Comparison of ENCODE assay signal across 10 cellular contexts in the genomic region with DNA sequence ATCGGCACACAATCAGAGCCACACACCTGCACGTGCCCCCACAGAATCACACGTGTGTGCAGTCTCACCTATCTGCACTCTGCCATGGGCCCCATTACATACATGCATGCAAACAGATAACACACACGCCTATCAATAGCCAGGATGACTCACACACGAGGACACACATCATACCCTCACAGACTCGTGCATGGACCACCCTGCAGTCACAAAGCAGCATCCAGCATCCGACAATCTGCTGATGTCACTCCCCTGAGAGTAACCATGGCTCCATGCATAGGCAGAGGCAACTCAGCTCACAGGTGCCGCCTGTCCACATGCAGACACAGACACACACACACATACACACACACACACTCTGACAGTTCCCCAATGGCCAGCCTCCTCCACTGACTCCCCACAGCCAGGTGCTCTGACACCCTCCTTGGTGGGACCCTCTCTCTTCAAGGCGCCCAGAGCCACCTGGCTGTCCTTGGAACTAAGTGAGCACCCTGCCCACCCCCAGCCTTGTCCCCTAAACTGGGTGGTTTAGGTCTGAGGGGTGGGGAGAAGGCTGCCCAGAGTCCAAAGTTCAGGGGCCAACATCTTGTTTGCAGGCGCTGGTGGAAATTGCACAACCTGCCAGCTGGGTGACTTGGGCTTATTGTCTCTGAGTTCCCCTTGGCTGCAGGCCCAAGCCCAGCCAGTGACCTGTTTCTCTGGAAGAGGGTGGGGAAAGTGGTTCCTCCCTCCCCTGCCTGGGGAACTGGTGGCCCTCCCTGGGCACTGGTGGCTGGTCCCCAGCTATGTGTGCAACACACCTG. TPM values are rescaled to one million over a fixed set of nuclear protein-coding genes. Genes with fewer than 3 reads are reported as not detected.
DNase-seq lines count a peak whose midpoint lies in the region; ATAC-seq, FAIRE-seq and TF ChIP-seq lines count a peak whose summit lies in the region.
"Had no signal": no experiment of that assay in that cellular context is flagged by ENCODE, and none has a peak within 500 bp of the region (broad histone marks: within the 10 kb centered on the region; RNA-seq: fewer than 3 reads in every experiment).

No MANE protein-coding gene starts in this region.

- FAIRE-seq in bronchial epithelial cell (lab: Jason Lieb, UNC) (no peak), D721Med (lab: Jason Lieb, UNC) (no peak)
- FAIRE-seq: colon had no signal

- H3K4me1 ChIP-seq in BLaER1 treated with 17β-estradiol and CSF1 and Interleukin-3, amounts not matched to agents 10 nM and 100 nM, result peaks cover 68 to 77% (median 75%) of the 10 kb centered on the region in 10 experiments

- TF ChIP-seq CTCF in bronchial epithelial cell (IDR thresholded peaks at IDR 0.05; ENCODE audit: insufficient read depth, low read length, severe bottlenecking), result no peak
- no peak for TF ChIP-seq CTCF in D721Med (IDR thresholded peaks at IDR 0.05; ENCODE audit: insufficient read depth, missing control alignments)

- ATAC-seq in effector memory CD8-positive, alpha-beta T cell (replicated peaks), result no peak
- no peak for ATAC-seq in GM18505 (IDR thresholded peaks at IDR 0.05; ENCODE audit: unreplicated experiment)

- H3K36me3 Mint-ChIP-seq in effector memory CD8-positive, alpha-beta T cell (ENCODE audit: insufficient read depth), result peaks cover 5% of the 10 kb centered on the region

- H3K27me3 ChIP-seq in BLaER1 treated with 17β-estradiol and CSF1 and Interleukin-3, amounts not matched to agents 10 nM and 100 nM, result no peaks in the 10 kb centered on the region
- no peaks in the 10 kb centered on the region for H3K27me3 ChIP-seq in MG63
- peaks cover 2% of the 10 kb centered on the region for H3K27me3 ChIP-seq in bronchial epithelial cell (ENCODE audit: control insufficient read depth, insufficient read depth, low read length)

- H3K27me3 Mint-ChIP-seq in effector memory CD8-positive, alpha-beta T cell, result no peaks in the 10 kb centered on the region

- peak overlapping the region in 1 of 2 donors; percentile 15 for H3K27ac Mint-ChIP-seq in effector memory CD8-positive, alpha-beta T cell

- H3K36me3 ChIP-seq in BLaER1 treated with 17β-estradiol and CSF1 and Interleukin-3, amounts not matched to agents 10 nM and 100 nM, result no peaks in the 10 kb centered on the region
- H3K36me3 ChIP-seq in MG63, result no peaks in the 10 kb centered on the region
- H3K36me3 ChIP-seq in bronchial epithelial cell (ENCODE audit: control insufficient read depth, insufficient read depth, low read length), result no peaks in the 10 kb centered on the region

- H3K27ac ChIP-seq in BLaER1 treated with 17β-estradiol and CSF1 and Interleukin-3, amounts not matched to agents 10 nM and 100 nM, result peak overlapping the region in 9 of 11 experiments; percentile 35 to 100 (median 97); a peak in 17 of 22 replicates

- peak overlapping the region in 8 of 11 experiments; percentile 33 to 93 (median 48); a peak in 14 of 22 replicates for H3K9ac ChIP-seq in BLaER1 treated with 17β-estradiol and CSF1 and Interleukin-3, amounts not matched to agents 10 nM and 100 nM

- peaks cover 33 to 35% of the 10 kb centered on the region in 2 donors for H3K4me1 Mint-ChIP-seq in effector memory CD8-positive, alpha-beta T cell (ENCODE audit: low read depth in 2 of 2)

- no peak overlapping the region for H3K4me3 Mint-ChIP-seq in effector memory CD8-positive, alpha-beta T cell

- H3K9me3 ChIP-seq in BLaER1 treated with 17β-estradiol and CSF1 and Interleukin-3, amounts not matched to agents 10 nM and 100 nM (replicated peaks in 1 of 11), result no peaks in the 10 kb centered on the region
- no peaks in the 10 kb centered on the region for H3K9me3 ChIP-seq in MG63

- DNase-seq in MG63 (peak; percentile 56), bronchial epithelial cell (ENCODE audit: low read depth) (peak; percentile 43), lung microvascular endothelial cell (ENCODE audit: low read depth in 2 of 2) (peak; percentile 60 to 79), D721Med (ENCODE audit: insufficient read length, low spot score) (no peak)
- DNase-seq in effector memory CD8-positive, alpha-beta T cell, result no peak
- no peak for DNase-seq in activated CD4-positive, CD25-positive, alpha-beta regulatory T cell treated with anti-CD3 and anti-CD28 coated beads, Interleukin-2, amount 50 U/mL, for 72 hours
- DNase-seq: NCI-H2227 treated with DMSO at 0.1 percent for 48 hours had no signal

- no peaks in the 10 kb centered on the region for H3K9me3 Mint-ChIP-seq in effector memory CD8-positive, alpha-beta T cell

- no peak for TF ChIP-seq POLR2A in GM18505 (IDR thresholded peaks at IDR 0.05; ENCODE audit: borderline replicate concordance, extremely low read depth, insufficient read depth, insufficient read length)

- peak overlapping the region in 2 of 10 experiments; percentile 11 to 26; a peak in 3 of 20 replicates for H3K4me3 ChIP-seq in BLaER1 treated with 17β-estradiol and CSF1 and Interleukin-3, amounts not matched to agents 10 nM and 100 nM
- H3K4me3 ChIP-seq in MG63 (no peak overlapping the region), bronchial epithelial cell (ENCODE audit: low read depth, low read length) (no peak overlapping the region)

- peak overlapping the region; percentile 82 to 99 (median 93) for H3K4me2 ChIP-seq in BLaER1 treated with 17β-estradiol and CSF1 and Interleukin-3, amounts not matched to agents 10 nM and 100 nM

- peaks cover 0 to 3% (median 0%) of the 10 kb centered on the region in 11 experiments; a peak in 1 of 22 replicates for H4K20me1 ChIP-seq in BLaER1 treated with 17β-estradiol and CSF1 and Interleukin-3, amounts not matched to agents 10 nM and 100 nM

RNA-seq across cellular contexts. Expression of a gene that starts 34.6 kb away (rescaled TPM):
- total RNA-seq in MG63 (2014; rRNA removed; shearing (Covaris generic); ENCODE audit: low replicate concordance), result 25.0 and 33.1 TPM in 2 replicates
- 8.4 and 14.7 TPM in 2 replicates for total RNA-seq in bronchial epithelial cell
- 14.6 and 20.6 TPM in 2 replicates for total RNA-seq in lung microvascular endothelial cell

Comparison
In these comparisons a context has a peak if more than half of its experiments do, and no peak if none do; other contexts are left out.
1. DNase-seq: peak in MG63 (single experiment), bronchial epithelial cell (single experiment) and lung microvascular endothelial cell (2 of 2); none in D721Med (single experiment), effector memory CD8-positive, alpha-beta T cell (0 of 3) and activated CD4-positive, CD25-positive, alpha-beta regulatory T cell treated with anti-CD3 and anti-CD28 coated beads, Interleukin-2, amount 50 U/mL, for 72 hours (single experiment).